Comparison of ENCODE assay signal across 21 cellular contexts in genomic region chr6:116025405-116025804, GRCh38. TPM values are rescaled to one million over a fixed set of nuclear protein-coding genes. Genes with fewer than 3 reads are reported as not detected.
A peak's percentile ranks its signal among the peaks of the same experiment; 100 is the strongest.
DNase-seq lines count a peak whose midpoint lies in the region; ATAC-seq, FAIRE-seq and TF ChIP-seq lines count a peak whose summit lies in the region.
"Had no signal": no experiment of that assay in that cellular context is flagged by ENCODE, and none has a peak within 500 bp of the region (broad histone marks: within the 10 kb centered on the region; RNA-seq: fewer than 3 reads in every experiment).

No MANE protein-coding gene starts in this region.

- H3K9me3 Mint-ChIP-seq in stimulated activated naive CD8-positive, alpha-beta T cell treated with anti-CD3 and anti-CD28 coated beads, Interleukin-15, amount 100 ng/mL, for 72 hours, result no peaks in the 10 kb centered on the region
- H3K9me3 Mint-ChIP-seq in stimulated activated effector memory CD8-positive, alpha-beta T cell treated with anti-CD3 and anti-CD28 coated beads, Interleukin-12 subunit alpha, Interleukin-12 subunit beta, amount 100 ng/mL, for 72 hours, result no peaks in the 10 kb centered on the region
- H3K9me3 Mint-ChIP-seq: CD8-positive, alpha-beta T cell; HFFc6; IgD-negative memory B cell had no signal

- H3K9me3 ChIP-seq in SK-N-MC (ENCODE audit: low read depth, low read length), result no peaks in the 10 kb centered on the region
- H3K9me3 ChIP-seq: BLaER1 treated with 17β-estradiol and CSF1 and Interleukin-3, amounts not matched to agents 10 nM and 100 nM had no signal

- TF ChIP-seq POLR2A in lower leg skin (IDR thresholded peaks at IDR 0.05), result no peak

- H3K27ac ChIP-seq in SK-N-MC, result peak overlapping the region; percentile 78
- H3K27ac ChIP-seq: 22Rv1; BLaER1 treated with 17β-estradiol and CSF1 and Interleukin-3, amounts not matched to agents 10 nM and 100 nM had no signal

- no peak for DNase-seq in stimulated activated naive CD8-positive, alpha-beta T cell treated with anti-CD3 and anti-CD28 coated beads, Interleukin-15, amount 100 ng/mL, for 72 hours
- no peak for DNase-seq in stimulated activated naive CD8-positive, alpha-beta T cell treated with anti-CD3 and anti-CD28 coated beads, Interleukin-15, Interleukin-2, amounts not matched to agents 100 U/mL and 50 U/mL, for 24 hours
- DNase-seq in SK-N-MC (ENCODE audit: low read depth, low spot score) (no peak), urothelium cell line (ENCODE audit: low spot score) (no peak), lower leg skin (ENCODE audit: low spot score in 2 of 2) (no peak)
- DNase-seq in stimulated activated effector memory CD8-positive, alpha-beta T cell treated with anti-CD3 and anti-CD28 coated beads, Interleukin-12 subunit alpha, Interleukin-12 subunit beta, amount 100 ng/mL, for 72 hours (ENCODE audit: low spot score in 2 of 2), result no peak
- DNase-seq: Calu3; CD8-positive, alpha-beta T cell; DMS79 treated with DMSO at 0.1 percent for 48 hours; GF-D8; GOT3; H7; HFFc6 had no signal

- H3K4me3 Mint-ChIP-seq in stimulated activated naive CD8-positive, alpha-beta T cell treated with anti-CD3 and anti-CD28 coated beads, Interleukin-15, amount 100 ng/mL, for 72 hours, result no peak overlapping the region
- H3K4me3 Mint-ChIP-seq in stimulated activated effector memory CD8-positive, alpha-beta T cell treated with anti-CD3 and anti-CD28 coated beads, Interleukin-12 subunit alpha, Interleukin-12 subunit beta, amount 100 ng/mL, for 72 hours, result no peak overlapping the region
- H3K4me3 Mint-ChIP-seq: B cell; CD8-positive, alpha-beta T cell; HFFc6; IgD-negative memory B cell had no signal

- H3K27me3 Mint-ChIP-seq in stimulated activated naive CD8-positive, alpha-beta T cell treated with anti-CD3 and anti-CD28 coated beads, Interleukin-15, amount 100 ng/mL, for 72 hours, result peaks cover 9% of the 10 kb centered on the region
- H3K27me3 Mint-ChIP-seq: B cell, IgD-negative memory B cell had no signal

- no peaks in the 10 kb centered on the region for H3K4me1 Mint-ChIP-seq in stimulated activated naive CD8-positive, alpha-beta T cell treated with anti-CD3 and anti-CD28 coated beads, Interleukin-15, amount 100 ng/mL, for 72 hours
- no peaks in the 10 kb centered on the region for H3K4me1 Mint-ChIP-seq in stimulated activated effector memory CD8-positive, alpha-beta T cell treated with anti-CD3 and anti-CD28 coated beads, Interleukin-12 subunit alpha, Interleukin-12 subunit beta, amount 100 ng/mL, for 72 hours

- H3K4me3 ChIP-seq in SK-N-MC (no peak overlapping the region), lower leg skin (ENCODE audit: low read depth, poor library complexity, severe bottlenecking) (no peak overlapping the region)
- H3K4me3 ChIP-seq: BLaER1 treated with 17β-estradiol and CSF1 and Interleukin-3, amounts not matched to agents 10 nM and 100 nM had no signal

- H3K9ac ChIP-seq in SK-N-MC (ENCODE audit: insufficient read length), result no peak overlapping the region
- H3K9ac ChIP-seq: BLaER1 treated with 17β-estradiol and CSF1 and Interleukin-3, amounts not matched to agents 10 nM and 100 nM had no signal

- H3K27ac Mint-ChIP-seq in stimulated activated naive CD8-positive, alpha-beta T cell treated with anti-CD3 and anti-CD28 coated beads, Interleukin-15, amount 100 ng/mL, for 72 hours, result no peak overlapping the region
- H3K27ac Mint-ChIP-seq in stimulated activated effector memory CD8-positive, alpha-beta T cell treated with anti-CD3 and anti-CD28 coated beads, Interleukin-12 subunit alpha, Interleukin-12 subunit beta, amount 100 ng/mL, for 72 hours, result no peak overlapping the region
- H3K27ac Mint-ChIP-seq: B cell; CD8-positive, alpha-beta T cell; HFFc6; IgD-negative memory B cell had no signal

- peak; percentile 42 for ATAC-seq in stimulated activated naive CD8-positive, alpha-beta T cell treated with anti-CD3 and anti-CD28 coated beads, Interleukin-15, amount 100 ng/mL, for 72 hours
- no peak for ATAC-seq in stimulated activated naive CD8-positive, alpha-beta T cell treated with anti-CD3 and anti-CD28 coated beads, Interleukin-15, Interleukin-2, amounts not matched to agents 100 U/mL and 50 U/mL, for 24 hours
- ATAC-seq in stimulated activated effector memory CD8-positive, alpha-beta T cell treated with anti-CD3 and anti-CD28 coated beads, Interleukin-12 subunit alpha, Interleukin-12 subunit beta, amount 100 ng/mL, for 72 hours, result peak; percentile 31
- ATAC-seq in GM18867 (IDR thresholded peaks at IDR 0.05; ENCODE audit: unreplicated experiment), result no peak
- ATAC-seq: CD8-positive, alpha-beta T cell; HCT116; HepG2 had no signal

- H3K36me3 ChIP-seq in SK-N-MC (ENCODE audit: insufficient read depth, low read length), result no peaks in the 10 kb centered on the region
- H3K36me3 ChIP-seq: BLaER1 treated with 17β-estradiol and CSF1 and Interleukin-3, amounts not matched to agents 10 nM and 100 nM had no signal

- TF ChIP-seq CTCF in lower leg skin (IDR thresholded peaks at IDR 0.05), result no peak

- intact Hi-C loops in lower leg skin (cut with DNase I; ENCODE audit: low total_unique reads), result no loop called here

- no peak for FAIRE-seq in urothelium cell line (lab: Jason Lieb, UNC)
- FAIRE-seq: HepG2, HTR-8/SVneo had no signal

- no peaks in the 10 kb centered on the region for H3K36me3 Mint-ChIP-seq in stimulated activated effector memory CD8-positive, alpha-beta T cell treated with anti-CD3 and anti-CD28 coated beads, Interleukin-12 subunit alpha, Interleukin-12 subunit beta, amount 100 ng/mL, for 72 hours
- H3K36me3 Mint-ChIP-seq: CD8-positive, alpha-beta T cell had no signal

RNA-seq across cellular contexts. Expression of gene FRK, which starts 35.3 kb away (rescaled TPM):
- 1 to 10 TPM in 3 of 4 donors, under 1 TPM in 1; 0.59 to 3.2 (median 2.0) TPM for total RNA-seq in lower leg skin

Comparison
In these comparisons a context has a peak if more than half of its experiments do, and no peak if none do; other contexts are left out.
1. ATAC-seq: peak in stimulated activated naive CD8-positive, alpha-beta T cell treated with anti-CD3 and anti-CD28 coated beads, Interleukin-15, amount 100 ng/mL, for 72 hours (single experiment) and stimulated activated effector memory CD8-positive, alpha-beta T cell treated with anti-CD3 and anti-CD28 coated beads, Interleukin-12 subunit alpha, Interleukin-12 subunit beta, amount 100 ng/mL, for 72 hours (single experiment); none in stimulated activated naive CD8-positive, alpha-beta T cell treated with anti-CD3 and anti-CD28 coated beads, Interleukin-15, Interleukin-2, amounts not matched to agents 100 U/mL and 50 U/mL, for 24 hours (single experiment) and GM18867 (single experiment).